Comparison of ENCODE assay signal across 8 cellular contexts in the genomic region with DNA sequence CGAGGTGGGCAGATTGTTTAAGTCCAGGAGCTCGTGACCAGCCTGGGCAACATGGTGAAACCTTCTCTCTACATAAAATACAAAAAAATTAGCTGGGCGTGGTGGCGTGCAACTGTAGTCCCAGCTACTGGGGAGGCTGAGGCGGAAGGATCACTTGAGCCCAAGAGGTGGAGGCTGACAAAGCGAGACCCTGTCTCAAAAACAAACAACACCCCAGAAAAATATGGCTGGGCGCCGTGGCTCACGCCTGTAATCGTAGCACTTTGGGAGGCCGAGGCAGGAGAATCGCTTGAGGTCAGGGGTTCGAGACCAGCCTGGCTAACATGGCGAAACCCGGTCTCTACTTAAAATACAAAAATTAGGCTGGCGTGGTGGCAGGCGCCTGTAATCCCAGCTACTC. TPM values are rescaled to one million over a fixed set of nuclear protein-coding genes. Genes with fewer than 3 reads are reported as not detected.
DNase-seq lines count a peak whose midpoint lies in the region; ATAC-seq and TF ChIP-seq lines count a peak whose summit lies in the region.
"Had no signal": no experiment of that assay in that cellular context is flagged by ENCODE, and none has a peak within 500 bp of the region (broad histone marks: within the 10 kb centered on the region; RNA-seq: fewer than 3 reads in every experiment).

No MANE protein-coding gene starts in this region.

- no peak overlapping the region for H2BK12ac ChIP-seq in H9 (ENCODE audit: insufficient read length, low read depth, low read length)

- no peak overlapping the region for H3T11ph ChIP-seq in H9 (ENCODE audit: low read length)

- H4K8ac ChIP-seq in H9 (replicated peaks; ENCODE audit: insufficient read length, low read depth, low read length) = no peak overlapping the region

- peaks cover 14 to 23% (median 14%) of the 10 kb centered on the region in 3 experiments for H3K36me3 Mint-ChIP-seq in H9 (ENCODE audit: insufficient read depth in 1 of 3, low read depth in 3 of 3)

- H3K27me3 ChIP-seq in H9 (ENCODE audit: insufficient read depth, low read length) (no peaks in the 10 kb centered on the region), SU-DHL-6 (ENCODE audit: low read length) (no peaks in the 10 kb centered on the region), smooth muscle cell (ENCODE audit: low read depth) (no peaks in the 10 kb centered on the region)

- ATAC-seq in HG02798 (IDR thresholded peaks at IDR 0.05; ENCODE audit: poor library complexity, unreplicated experiment) = no peak
- no peak for ATAC-seq in GM18502 (IDR thresholded peaks at IDR 0.05; ENCODE audit: poor library complexity, unreplicated experiment)

- H3K4me1 Mint-ChIP-seq in H9 = peaks cover 20 to 27% of the 10 kb centered on the region in 2 experiments

- H3K9me2 ChIP-seq in SU-DHL-6 (replicated peaks; ENCODE audit: insufficient read depth, low read length) = no peaks in the 10 kb centered on the region

- peaks cover 26% of the 10 kb centered on the region for H3K23me2 ChIP-seq in H9 (ENCODE audit: insufficient read length, low read depth, low read length, poor library complexity, severe bottlenecking)

- H4K91ac ChIP-seq in H9 (ENCODE audit: insufficient read length, low read depth, low read length) = no peak overlapping the region

- H3K27ac ChIP-seq in H9 (ENCODE audit: insufficient read length, low read depth, low read length) (no peak overlapping the region), SU-DHL-6 (ENCODE audit: low read depth, low read length) (peak overlapping the region; percentile 90), smooth muscle cell (ENCODE audit: low read depth) (peak overlapping the region; percentile 98)

- peaks cover 6% of the 10 kb centered on the region for H3K36me3 ChIP-seq in SU-DHL-6 (ENCODE audit: low read length)
- H3K36me3 ChIP-seq in smooth muscle cell (ENCODE audit: low read depth) = no peaks in the 10 kb centered on the region

- no peak overlapping the region for H3K9ac ChIP-seq in H9 (ENCODE audit: extremely low read depth, insufficient read length, low read length)
- peak overlapping the region; percentile 97 for H3K9ac ChIP-seq in SU-DHL-6 (ENCODE audit: low read length)
- H3K9ac ChIP-seq in smooth muscle cell (ENCODE audit: low read depth) = peak overlapping the region; percentile 97

- peaks cover 22% of the 10 kb centered on the region in 2 experiments for H3K9me3 Mint-ChIP-seq in H9

- no peak for TF ChIP-seq CTCF in H9 (conservative IDR thresholded peaks at IDR 0.05)
- no peak for TF ChIP-seq CTCF in SU-DHL-6 (IDR thresholded peaks at IDR 0.05; ENCODE audit: insufficient read depth, low read length, poor library complexity, severe bottlenecking)
- no peak for TF ChIP-seq CTCF in fibroblast of the aortic adventitia (IDR thresholded peaks at IDR 0.05; ENCODE audit: insufficient read depth, low read length)
- TF ChIP-seq CTCF in smooth muscle cell (IDR thresholded peaks at IDR 0.05; ENCODE audit: borderline replicate concordance, insufficient read depth, poor library complexity, severe bottlenecking) = no peak

- H3K27me3 Mint-ChIP-seq in H9 (ENCODE audit: low read depth) = peaks cover 5% of the 10 kb centered on the region

- H4K5ac ChIP-seq in H9 (ENCODE audit: insufficient read length, low read depth, low read length) = no peak overlapping the region

- H3K4me2 ChIP-seq in H9 (ENCODE audit: insufficient read depth, insufficient read length, low read length) (peak overlapping the region; percentile 86), SU-DHL-6 (ENCODE audit: low read depth, low read length, poor library complexity, severe bottlenecking) (peak overlapping the region; percentile 90), smooth muscle cell (peak overlapping the region; percentile 98)

- DNase-seq in H9 (no peak), fibroblast of the aortic adventitia (ENCODE audit: low read depth) (no peak), smooth muscle cell (lab: John Stamatoyannopoulos, UW; ENCODE audit: unreplicated experiment) (no peak), NCI-H2171 treated with DMSO at 0.1 percent for 48 hours (lab: John Stamatoyannopoulos, UW) (no peak)

- H3K4me3 ChIP-seq in SU-DHL-6 (ENCODE audit: insufficient read depth, low read length, poor library complexity, severe bottlenecking) (peak overlapping the region; percentile 93), fibroblast of the aortic adventitia (ENCODE audit: low read depth, low read length) (peak overlapping the region; percentile 84), smooth muscle cell (peak overlapping the region; percentile 95)

- H3F3A ChIP-seq in SU-DHL-6 (ENCODE audit: insufficient read depth) (peaks cover 41% of the 10 kb centered on the region), smooth muscle cell (ENCODE audit: low read depth) (peaks cover 10% of the 10 kb centered on the region)

- no peak overlapping the region for H2AFZ ChIP-seq in H9 (ENCODE audit: low read length)
- peak overlapping the region; percentile 32 for H2AFZ ChIP-seq in SU-DHL-6 (ENCODE audit: low read depth, low read length, severe bottlenecking)
- H2AFZ ChIP-seq in smooth muscle cell (ENCODE audit: low read depth) = no peak overlapping the region

- no peak overlapping the region for H2AK5ac ChIP-seq in H9 (ENCODE audit: insufficient read length, low read length)

- H3K4me1 ChIP-seq in H9 (ENCODE audit: insufficient read depth, low read length) (no peaks in the 10 kb centered on the region), smooth muscle cell (ENCODE audit: low read depth) (peaks cover 9% of the 10 kb centered on the region)

- H3K9me3 ChIP-seq in H9 (ENCODE audit: control insufficient read depth, low read depth, low read length) (no peaks in the 10 kb centered on the region), SU-DHL-6 (ENCODE audit: insufficient read depth, low read length) (no peaks in the 10 kb centered on the region), smooth muscle cell (replicated peaks; ENCODE audit: low read depth) (no peaks in the 10 kb centered on the region)

- H2BK15ac ChIP-seq in H9 (ENCODE audit: low read depth, low read length) = no peak overlapping the region

- no peak overlapping the region for H3K23ac ChIP-seq in H9 (ENCODE audit: insufficient read length, low read depth, low read length)

- H4K20me1 ChIP-seq in H9 (ENCODE audit: control insufficient read depth, insufficient read depth, insufficient read length) (no peaks in the 10 kb centered on the region), SU-DHL-6 (ENCODE audit: low read depth, low read length) (peaks cover 4% of the 10 kb centered on the region; the same call in 1 of the 2 replicates), smooth muscle cell (ENCODE audit: low read depth) (peaks cover 10% of the 10 kb centered on the region)

- no CpG with 5 or more reads among the region's 17 CpGs for WGBS in H9 (ENCODE audit: extremely low coverage, insufficient read length, low lambda C conversion rate)
- 94% methylated on average over 17 of the region's 17 CpGs for WGBS in smooth muscle cell (ENCODE audit: low lambda C conversion rate)

- H3K79me1 ChIP-seq in H9 (ENCODE audit: insufficient read depth, low read depth, low read length, poor library complexity, severe bottlenecking) = no peaks in the 10 kb centered on the region

- no peak overlapping the region for H3K14ac ChIP-seq in H9 (ENCODE audit: insufficient read depth, low read length)

- peaks cover 9% of the 10 kb centered on the region for H3K79me2 ChIP-seq in H9 (ENCODE audit: insufficient read depth, low read length)
- peaks cover 16% of the 10 kb centered on the region for H3K79me2 ChIP-seq in SU-DHL-6 (ENCODE audit: insufficient read depth, low read length)
- peaks cover 8% of the 10 kb centered on the region for H3K79me2 ChIP-seq in smooth muscle cell (ENCODE audit: low read depth)

- no peak overlapping the region for H3K4ac ChIP-seq in H9 (ENCODE audit: low read depth, low read length)

- H3K56ac ChIP-seq in H9 (ENCODE audit: insufficient read length, low read depth, low read length) = no peak overlapping the region

- H2BK120ac ChIP-seq in H9 (ENCODE audit: low read depth, low read length, poor library complexity, severe bottlenecking) = no peak overlapping the region

- no peak overlapping the region for H3K18ac ChIP-seq in H9 (ENCODE audit: insufficient read length, low read depth, low read length)

- H2BK5ac ChIP-seq in H9 (ENCODE audit: insufficient read length, low read length) = no peak overlapping the region

- H3K4me3 Mint-ChIP-seq in H9 = peak overlapping the region; percentile 80 to 96

- H2BK20ac ChIP-seq in H9 (ENCODE audit: low read depth, low read length, poor library complexity, severe bottlenecking) = no peak overlapping the region

- peak overlapping the region; percentile 90 to 98 (median 96); a peak in 3 of 7 replicates for H3K27ac Mint-ChIP-seq in H9

RNA-seq across cellular contexts. Expression of a gene that starts 3.4 kb away (rescaled TPM):
- total RNA-seq in H9 (2021) (704 and 710 TPM in 2 replicates), fibroblast of the aortic adventitia (ENCODE audit: low replicate concordance) (122 and 254 TPM in 2 replicates), smooth muscle cell (170 and 174 TPM in 2 replicates)
- polyA plus RNA-seq in smooth muscle cell = 158 and 173 TPM in 2 replicates

RNA-seq across cellular contexts. Expression of a gene that starts 21.6 kb away (rescaled TPM):
- total RNA-seq in H9 (2021) (141 and 145 TPM in 2 replicates), fibroblast of the aortic adventitia (ENCODE audit: low replicate concordance) (22.0 and 27.1 TPM in 2 replicates), smooth muscle cell (41.4 and 47.6 TPM in 2 replicates)
- polyA plus RNA-seq in smooth muscle cell = 142 and 154 TPM in 2 replicates

RNA-seq across cellular contexts. Expression of a gene that starts 24.9 kb away (rescaled TPM):
- total RNA-seq in H9 (2021) (6.4 and 7.3 TPM in 2 replicates), fibroblast of the aortic adventitia (ENCODE audit: low replicate concordance) (0.81 and 1.3 TPM in 2 replicates), smooth muscle cell (2.4 and 3.0 TPM in 2 replicates)
- polyA plus RNA-seq in smooth muscle cell = 2.0 and 4.8 TPM in 2 replicates

RNA-seq across cellular contexts. Expression of a gene that starts 40.5 kb away (rescaled TPM):
- total RNA-seq in H9 (2021) (0.37 and 0.68 TPM in 2 replicates), fibroblast of the aortic adventitia (ENCODE audit: low replicate concordance) (0.82 TPM in 1 of 2 replicates, not detected in the other), smooth muscle cell (not detected in 2 replicates)
- 1.3 and 2.4 TPM in 2 replicates for polyA plus RNA-seq in smooth muscle cell
- total RNA-seq: pulmonary artery endothelial cell had no signal

RNA-seq across cellular contexts. Expression of a gene that starts 46.2 kb away (rescaled TPM):
- total RNA-seq in H9 (2021) = 8.4 and 9.2 TPM in 2 replicates
- total RNA-seq in fibroblast of the aortic adventitia (ENCODE audit: low replicate concordance) = 44.9 and 53.8 TPM in 2 replicates
- total RNA-seq in smooth muscle cell = 30.7 and 34.7 TPM in 2 replicates
- polyA plus RNA-seq in smooth muscle cell = 45.9 and 48.4 TPM in 2 replicates
